8 cellular contexts compared by ENCODE assay signal in the genomic region with DNA sequence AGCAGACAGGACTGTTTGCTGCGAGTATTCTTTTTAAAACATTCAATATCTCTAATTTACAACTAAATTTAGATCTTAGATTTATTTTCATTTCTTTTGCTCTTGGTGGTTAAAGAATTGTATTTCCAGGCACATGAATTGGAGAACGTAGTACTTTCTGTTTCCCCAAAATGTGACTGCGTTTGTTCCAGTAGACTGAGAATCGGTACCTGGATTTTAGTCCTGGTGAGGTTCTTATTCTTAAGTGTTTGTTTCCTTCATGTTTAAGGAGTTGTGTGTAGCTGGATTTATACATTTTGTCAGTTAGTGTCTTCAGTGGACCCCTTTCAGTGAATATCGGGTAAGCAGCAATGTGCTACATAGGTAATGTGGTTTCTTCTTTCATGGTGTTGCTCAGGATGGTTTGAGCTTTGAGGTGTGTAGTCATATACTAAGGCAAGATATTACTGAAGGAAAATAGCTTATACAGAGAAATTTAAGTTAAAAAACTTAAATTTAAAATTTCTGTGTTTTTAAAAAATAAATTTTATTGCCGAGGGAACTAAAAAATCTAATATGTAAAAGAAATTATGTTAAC. TPM values are rescaled to one million over a fixed set of nuclear protein-coding genes. Genes with fewer than 3 reads are reported as not detected.
DNase-seq lines count a peak whose midpoint lies in the region; ATAC-seq and TF ChIP-seq lines count a peak whose summit lies in the region.

No MANE protein-coding gene starts in this region.

- no peaks in the 10 kb centered on the region for H3K9me3 Mint-ChIP-seq in Caco-2 (ENCODE audit: unreplicated experiment)
- H3K9me3 Mint-ChIP-seq in neural crest cell, result no peaks in the 10 kb centered on the region

- ATAC-seq in GM21825 (IDR thresholded peaks at IDR 0.05; ENCODE audit: unreplicated experiment) (no peak), HG03025 (IDR thresholded peaks at IDR 0.05; ENCODE audit: low FRiP score, unreplicated experiment) (no peak), sciatic nerve (no peak)

- H3K4me3 ChIP-seq in Caco-2 (ENCODE audit: low read depth, low read length), result peak overlapping the region; percentile 77

- no peak for DNase-seq in Caco-2
- DNase-seq in NCI-H2107 (lab: John Stamatoyannopoulos, UW), result peak; percentile 21
- DNase-seq in dermis blood vessel endothelial cell, result peak; percentile 24
- DNase-seq in neural crest cell (ENCODE audit: low read depth, low spot score), result no peak
- no peak for DNase-seq in sciatic nerve (ENCODE audit: low spot score)
- DNase-seq in AML-193 (lab: John Stamatoyannopoulos, UW), result no peak

- H3K27ac Mint-ChIP-seq in Caco-2 (ENCODE audit: unreplicated experiment) (peak overlapping the region; percentile 83), neural crest cell (ENCODE audit: unreplicated experiment) (peak overlapping the region; percentile 14)

- H3K4me3 Mint-ChIP-seq in Caco-2 (ENCODE audit: unreplicated experiment), result peak overlapping the region; percentile 83
- peak overlapping the region; percentile 92 for H3K4me3 Mint-ChIP-seq in neural crest cell

- H3K4me1 Mint-ChIP-seq in Caco-2 (ENCODE audit: low read depth, unreplicated experiment) (peaks cover 11% of the 10 kb centered on the region), neural crest cell (peaks cover 38% of the 10 kb centered on the region)

- no TSS peak for BruUV-seq in Caco-2 (replicated peaks; lab: Mats Ljungman, UMichigan)

- intact Hi-C loops in Caco-2 (cut with micrococcal nuclease; ENCODE audit: unreplicated experiment) (loop anchor here (10.0 kb wide), 2 partner anchors 123 to 167 kb away; a partner anchor contains a TSS), sciatic nerve (cut with DNase I) (no loop called here)

- H3K27me3 Mint-ChIP-seq in Caco-2 (ENCODE audit: insufficient read depth, unreplicated experiment) (no peaks in the 10 kb centered on the region), neural crest cell (ENCODE audit: low read depth) (no peaks in the 10 kb centered on the region)

- H3K36me3 ChIP-seq in Caco-2 (ENCODE audit: control insufficient read depth, insufficient read depth, low read length), result no peaks in the 10 kb centered on the region

- H3K36me3 Mint-ChIP-seq in Caco-2 (ENCODE audit: insufficient read depth, unreplicated experiment) (no peaks in the 10 kb centered on the region), neural crest cell (ENCODE audit: low read depth) (no peaks in the 10 kb centered on the region)

- H3K27me3 ChIP-seq in Caco-2 (replicated peaks; ENCODE audit: control insufficient read depth, insufficient read depth, low read length), result no peaks in the 10 kb centered on the region

- peaks cover 7% of the 10 kb centered on the region; the same call in 1 of the 2 replicates for H3K4me1 ChIP-seq in Caco-2

- no peaks in the 10 kb centered on the region for H3K9me3 ChIP-seq in Caco-2

- CTCF ChIA-PET in Caco-2 (lab: Charles Lee), result no interaction called here

- POLR2A ChIA-PET in Caco-2 (lab: Charles Lee), result no interaction called here

- TF ChIP-seq CTCF in Caco-2 (IDR thresholded peaks at IDR 0.05; ENCODE audit: insufficient read depth in 1 of 2, low read depth in 1 of 2, low read length in 1 of 2, severe bottlenecking in 1 of 2, unreplicated experiment in 1 of 2) (no peak), neural crest cell (conservative IDR thresholded peaks at IDR 0.05) (no peak)

RNA-seq across cellular contexts. Expression of a gene that starts 6.8 kb away (rescaled TPM):
- total RNA-seq in Caco-2 (2022), result 12.3 and 17.2 TPM in 2 replicates
- 26.9 and 34.0 TPM in 2 replicates for total RNA-seq in dermis blood vessel endothelial cell
- total RNA-seq in neural crest cell, result 29.0 and 31.4 TPM in 2 replicates
- total RNA-seq in sciatic nerve, result 49.2 TPM

RNA-seq across cellular contexts. Expression of a gene that starts 7.0 kb away (rescaled TPM):
- total RNA-seq in Caco-2 (2022), result 0.84 and 1.4 TPM in 2 replicates
- total RNA-seq in dermis blood vessel endothelial cell, result 2.1 and 3.7 TPM in 2 replicates
- total RNA-seq in neural crest cell, result 4.0 and 8.0 TPM in 2 replicates
- 70.9 TPM for total RNA-seq in sciatic nerve

Comparison
In these comparisons a context has a peak if more than half of its experiments do, and no peak if none do; other contexts are left out.
1. DNase-seq: peak in NCI-H2107 (single experiment) and dermis blood vessel endothelial cell (single experiment); none in Caco-2 (0 of 2), neural crest cell (single experiment), sciatic nerve (single experiment) and AML-193 (0 of 2).